24 cellular contexts compared by ENCODE assay signal in genomic region chr21:14833952-14834351, GRCh38.
"Had no signal": no experiment of that assay in that cellular context is flagged by ENCODE, and none has a peak within 500 bp of the region (broad histone marks: within the 10 kb centered on the region; RNA-seq: fewer than 3 reads in every experiment).

No MANE protein-coding gene starts in this region.

- DNase-seq: natural killer cell; occipital lobe; ovary; posterior cingulate gyrus; psoas muscle; right cardiac atrium; right lobe of liver; sigmoid colon; small intestine; stimulated activated CD4-positive, alpha-beta T cell treated with anti-CD3 and anti-CD28 coated beads, Interleukin-15, amount 100 ng/mL, for 24 hours; stimulated activated CD4-positive, alpha-beta T cell treated with anti-CD3 and anti-CD28 coated beads, Interleukin-2, amount 100 ng/mL, for 24 hours; stimulated activated CD4-positive, alpha-beta T cell treated with anti-CD3 and anti-CD28 coated beads, Interleukin-2, amount 100 ng/mL, for 48 hours; stimulated activated CD4-positive, alpha-beta T cell treated with anti-CD3 and anti-CD28 coated beads, Interleukin-4, amount 100 ng/mL, for 24 hours; stimulated activated naive B cell treated with anti-CD40 and anti-IgM and Interleukin-4, amounts not matched to agents 10 μg/mL and 1 μg/mL and 100 μg/mL, for 72 hours; stimulated activated naive CD4-positive, alpha-beta T cell treated with Interleukin-2 at 50 U/mL for 16 hours; stomach; thyroid gland; upper lobe of right lung; uterus had no signal

- H3K36me3 ChIP-seq: neural progenitor cell, ovary, right lobe of liver, sigmoid colon, stomach, thoracic aorta, thyroid gland, tibial nerve, upper lobe of right lung, uterus had no signal

- H3K27me3 ChIP-seq: neural progenitor cell, ovary, right lobe of liver, sigmoid colon, stomach, thyroid gland, tibial nerve, upper lobe of right lung, uterus had no signal

- H3K4me2 ChIP-seq: neural progenitor cell had no signal

- ATAC-seq: natural killer cell; psoas muscle; right cardiac atrium; right lobe of liver; stimulated activated effector memory CD8-positive, alpha-beta T cell treated with anti-CD3 and anti-CD28 coated beads, Interleukin-12 subunit alpha, Interleukin-12 subunit beta, amount 100 ng/mL, for 72 hours; stimulated activated naive B cell treated with anti-CD40 and anti-IgM and Interleukin-4, amounts not matched to agents 10 μg/mL and 1 μg/mL and 100 μg/mL, for 72 hours had no signal

- H3K79me2 ChIP-seq: parathyroid adenoma had no signal

- H3K9ac ChIP-seq: neural progenitor cell, parathyroid adenoma had no signal

- H3K27ac ChIP-seq: neural progenitor cell, ovary, parathyroid adenoma, psoas muscle, right lobe of liver, sigmoid colon, stomach, thoracic aorta, thyroid gland, tibial nerve, upper lobe of right lung, uterus had no signal

- H3K4me1 ChIP-seq: parathyroid adenoma, psoas muscle, right lobe of liver, sigmoid colon, stomach, thyroid gland, tibial nerve, upper lobe of right lung, uterus had no signal

- H3K4me3 ChIP-seq: neural progenitor cell, ovary, psoas muscle, right lobe of liver, sigmoid colon, stomach, thoracic aorta, thyroid gland, tibial nerve, upper lobe of right lung, uterus had no signal
